10 cellular contexts compared by ENCODE assay signal in genomic region chr16:68744744-68745280, GRCh38. TPM values are rescaled to one million over a fixed set of nuclear protein-coding genes. Genes with fewer than 3 reads are reported as not detected.
DNase-seq lines count a peak whose midpoint lies in the region; ATAC-seq and TF ChIP-seq lines count a peak whose summit lies in the region.
"Had no signal": no experiment of that assay in that cellular context is flagged by ENCODE, and none has a peak within 500 bp of the region (broad histone marks: within the 10 kb centered on the region; RNA-seq: fewer than 3 reads in every experiment).

No MANE protein-coding gene starts in this region.

- no peaks in the 10 kb centered on the region for H3K9me2 ChIP-seq in GM23248 (ENCODE audit: insufficient read depth)

- H3K9me3 ChIP-seq in GM23248 (ENCODE audit: low read depth) = no peaks in the 10 kb centered on the region
- no peaks in the 10 kb centered on the region for H3K9me3 ChIP-seq in parathyroid adenoma (ENCODE audit: control insufficient read depth, low read length)
- H3K9me3 ChIP-seq: heart left ventricle had no signal

- 43 to 48% methylated on average over 11 of the region's 11 CpGs for WGBS in GM23248 (ENCODE audit: low coverage in 1 of 2, low lambda C conversion rate in 2 of 2, missing lambda C conversion rate in 2 of 2), 2 experiments

- H3K4me1 ChIP-seq in GM23248 (ENCODE audit: insufficient read depth) (no peaks in the 10 kb centered on the region), parathyroid adenoma (peaks cover 52% of the 10 kb centered on the region)
- H3K4me1 ChIP-seq: heart left ventricle had no signal

- peaks cover 41% of the 10 kb centered on the region for H3K27me3 ChIP-seq in GM23248 (replicated peaks; ENCODE audit: insufficient read depth)
- no peaks in the 10 kb centered on the region for H3K27me3 ChIP-seq in parathyroid adenoma (ENCODE audit: control insufficient read depth, insufficient read depth, low read length)

- H3K4me2 ChIP-seq in GM23248 (ENCODE audit: unreplicated experiment) = no peak overlapping the region
- H3K4me2 ChIP-seq in parathyroid adenoma (ENCODE audit: low read length) = peak overlapping the region; percentile 66

- in situ Hi-C loops in GM23248 (cut with MboI) = no loop called here

- H3K36me3 ChIP-seq in GM23248 (ENCODE audit: low read depth) (no peaks in the 10 kb centered on the region), parathyroid adenoma (ENCODE audit: control insufficient read depth, insufficient read depth, low read length) (no peaks in the 10 kb centered on the region)
- H3K36me3 ChIP-seq: heart left ventricle had no signal

- H3K27ac ChIP-seq in GM23248 = no peak overlapping the region
- H3K27ac ChIP-seq in parathyroid adenoma = peak overlapping the region; percentile 96
- H3K27ac ChIP-seq: heart left ventricle had no signal

- H3K9ac ChIP-seq in GM23248 (no peak overlapping the region), parathyroid adenoma (no peak overlapping the region)

- H3K79me2 ChIP-seq in GM23248 (ENCODE audit: insufficient read depth) (no peaks in the 10 kb centered on the region), parathyroid adenoma (peaks cover 53% of the 10 kb centered on the region)

- no peak for ATAC-seq in GM21390 (IDR thresholded peaks at IDR 0.05; ENCODE audit: unreplicated experiment)
- ATAC-seq in GM21447 (IDR thresholded peaks at IDR 0.05; ENCODE audit: unreplicated experiment) = no peak
- ATAC-seq in HG03135 (IDR thresholded peaks at IDR 0.05; ENCODE audit: unreplicated experiment) = no peak
- no peak for ATAC-seq in GM21360 (IDR thresholded peaks at IDR 0.05; ENCODE audit: unreplicated experiment)
- ATAC-seq: heart left ventricle had no signal

- TF ChIP-seq CTCF in epithelial cell of esophagus (IDR thresholded peaks at IDR 0.05; ENCODE audit: insufficient read depth, low read depth, low read length, missing control alignments) = no peak
- TF ChIP-seq CTCF in parathyroid adenoma (IDR thresholded peaks at IDR 0.05) = no peak

- DNase-seq in GM23248 = peak; percentile 56
- peak; percentile 80 for DNase-seq in NCI-H2196 (lab: John Stamatoyannopoulos, UW; ENCODE audit: unreplicated experiment)
- peak; percentile 98 for DNase-seq in epithelial cell of esophagus (ENCODE audit: low read depth)
- DNase-seq: heart left ventricle, NCI-H82 had no signal

- H3K4me3 ChIP-seq in GM23248 (no peak overlapping the region), epithelial cell of esophagus (ENCODE audit: low read length) (peak overlapping the region; percentile 39), parathyroid adenoma (ENCODE audit: low read depth, low read length) (peak overlapping the region; percentile 36)
- H3K4me3 ChIP-seq: heart left ventricle had no signal

- no peaks in the 10 kb centered on the region for H4K20me1 ChIP-seq in GM23248 (ENCODE audit: insufficient read depth)

- no peak overlapping the region for H2AFZ ChIP-seq in GM23248
- H2AFZ ChIP-seq in parathyroid adenoma = no peak overlapping the region

- no peaks in the 10 kb centered on the region for H3F3A ChIP-seq in GM23248 (ENCODE audit: insufficient read depth)

RNA-seq across cellular contexts. Expression of gene CDH1, which starts 7.7 kb away (rescaled TPM):
- not detected in 2 replicates for total RNA-seq in GM23248 (2014; rRNA removed; shearing (Covaris generic))
- 0.04 TPM in 2 replicates for polyA plus RNA-seq in GM23248 (2016; fragmentation: Nextera tagmentation; extraction: Ambion mirVana)
